ENCODE assay signal across 20 cellular contexts in the genomic region with DNA sequence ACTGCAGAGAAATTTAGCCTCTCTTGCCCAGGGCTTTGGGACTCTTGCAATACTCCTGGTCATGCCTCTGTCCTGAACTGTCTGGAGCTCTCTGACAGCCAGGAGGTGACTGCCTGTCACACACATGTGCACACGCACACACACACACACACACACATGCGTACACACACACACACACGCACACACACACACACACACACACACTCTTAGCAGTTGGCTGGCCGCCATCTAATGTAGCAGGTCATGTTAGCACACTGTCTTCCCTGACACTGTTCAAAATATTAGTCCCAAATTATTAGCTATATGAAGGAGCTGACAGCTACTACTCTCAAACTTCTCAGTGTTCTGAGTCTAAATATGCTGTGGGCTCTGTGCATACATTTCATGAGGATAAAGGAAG.
"Had no signal": no experiment of that assay in that cellular context is flagged by ENCODE, and none has a peak within 500 bp of the region (broad histone marks: within the 10 kb centered on the region; RNA-seq: fewer than 3 reads in every experiment).

No MANE protein-coding gene starts in this region.

- H3K9me3 Mint-ChIP-seq: endodermal cell; immature natural killer cell; naive thymus-derived CD8-positive, alpha-beta T cell; neural crest cell; stimulated activated effector memory CD8-positive, alpha-beta T cell treated with anti-CD3 and anti-CD28 coated beads, Interleukin-12 subunit alpha, Interleukin-12 subunit beta, amount 100 ng/mL, for 72 hours; stimulated activated naive CD8-positive, alpha-beta T cell treated with anti-CD3 and anti-CD28 coated beads, Interleukin-15, amount 100 ng/mL, for 72 hours had no signal

- H3K27me3 Mint-ChIP-seq: naive thymus-derived CD8-positive, alpha-beta T cell; stimulated activated naive CD8-positive, alpha-beta T cell treated with anti-CD3 and anti-CD28 coated beads, Interleukin-15, amount 100 ng/mL, for 72 hours had no signal

- ATAC-seq: foreskin keratinocyte; left lung; mucosa of descending colon; naive thymus-derived CD8-positive, alpha-beta T cell; stimulated activated naive CD8-positive, alpha-beta T cell treated with anti-CD3 and anti-CD28 coated beads, Interleukin-15, amount 100 ng/mL, for 72 hours had no signal

- H3K27ac ChIP-seq: colonic mucosa, foreskin keratinocyte, left lung, ovary, testis, transverse colon had no signal

- H3K4me3 Mint-ChIP-seq: endodermal cell; immature natural killer cell; naive thymus-derived CD8-positive, alpha-beta T cell; neural crest cell; stimulated activated effector memory CD8-positive, alpha-beta T cell treated with anti-CD3 and anti-CD28 coated beads, Interleukin-12 subunit alpha, Interleukin-12 subunit beta, amount 100 ng/mL, for 72 hours; stimulated activated naive CD8-positive, alpha-beta T cell treated with anti-CD3 and anti-CD28 coated beads, Interleukin-15, amount 100 ng/mL, for 72 hours had no signal

- H3K27ac Mint-ChIP-seq: immature natural killer cell; naive thymus-derived CD8-positive, alpha-beta T cell; stimulated activated effector memory CD8-positive, alpha-beta T cell treated with anti-CD3 and anti-CD28 coated beads, Interleukin-12 subunit alpha, Interleukin-12 subunit beta, amount 100 ng/mL, for 72 hours; stimulated activated naive CD8-positive, alpha-beta T cell treated with anti-CD3 and anti-CD28 coated beads, Interleukin-15, amount 100 ng/mL, for 72 hours had no signal

- H3K36me3 ChIP-seq: colonic mucosa, left lung, ovary, transverse colon had no signal

- H3K4me1 Mint-ChIP-seq: immature natural killer cell; stimulated activated effector memory CD8-positive, alpha-beta T cell treated with anti-CD3 and anti-CD28 coated beads, Interleukin-12 subunit alpha, Interleukin-12 subunit beta, amount 100 ng/mL, for 72 hours; stimulated activated naive CD8-positive, alpha-beta T cell treated with anti-CD3 and anti-CD28 coated beads, Interleukin-15, amount 100 ng/mL, for 72 hours had no signal

- H3K27me3 ChIP-seq: colonic mucosa, foreskin keratinocyte, left lung, ovary, testis, transverse colon had no signal

- H3K4me3 ChIP-seq: colonic mucosa, left lung, mucosa of descending colon, ovary, smooth muscle cell, testis, transverse colon had no signal

- DNase-seq: colonic mucosa; effector CD4-positive, alpha-beta T cell; endodermal cell; erythroblast; immature natural killer cell; left lung; mucosa of descending colon; naive thymus-derived CD8-positive, alpha-beta T cell; nucleus accumbens; ovary; right cardiac atrium; stimulated activated CD4-positive, alpha-beta T cell treated with anti-CD3 and anti-CD28 coated beads, Interleukin-2, amount 100 ng/mL, for 48 hours; stimulated activated CD8-positive, alpha-beta memory T cell treated with anti-CD3 and anti-CD28 coated beads, Interleukin-4, amount 100 ng/mL, for 48 hours; stimulated activated naive CD8-positive, alpha-beta T cell treated with anti-CD3 and anti-CD28 coated beads, Interleukin-15, amount 100 ng/mL, for 72 hours; testis; transverse colon had no signal

- H3K4me1 ChIP-seq: colonic mucosa had no signal

- H3K36me3 Mint-ChIP-seq: immature natural killer cell; naive thymus-derived CD8-positive, alpha-beta T cell; stimulated activated effector memory CD8-positive, alpha-beta T cell treated with anti-CD3 and anti-CD28 coated beads, Interleukin-12 subunit alpha, Interleukin-12 subunit beta, amount 100 ng/mL, for 72 hours had no signal

- H3K4me2 ChIP-seq: smooth muscle cell had no signal

- H3K9me3 ChIP-seq: colonic mucosa, left lung, mucosa of descending colon, ovary, testis, transverse colon had no signal
